Comparison of ENCODE assay signal across 8 cellular contexts in genomic region chr10:31926765-31927596, GRCh38. TPM values are rescaled to one million over a fixed set of nuclear protein-coding genes. Genes with fewer than 3 reads are reported as not detected.
A peak's percentile ranks its signal among the peaks of the same experiment; 100 is the strongest.
DNase-seq lines count a peak whose midpoint lies in the region; ATAC-seq and TF ChIP-seq lines count a peak whose summit lies in the region.

No MANE protein-coding gene starts in this region.

- H3K4me1 ChIP-seq in gastroesophageal sphincter: peaks cover 0 to 48% (median 4%) of the 10 kb centered on the region in 3 donors

- H3K27me3 ChIP-seq in gastroesophageal sphincter: no peaks in the 10 kb centered on the region

- H3K27ac ChIP-seq in VCaP: peak overlapping the region; percentile 89
- H3K27ac ChIP-seq in gastroesophageal sphincter: peak overlapping the region; percentile 92 to 96 (median 96)
- H3K27ac ChIP-seq in skin epidermis: peak overlapping the region in 13 of 21 experiments; percentile 86 to 97 (median 93)

- TF ChIP-seq CTCF in VCaP (conservative IDR thresholded peaks at IDR 0.05): no peak
- TF ChIP-seq CTCF in gastroesophageal sphincter (IDR thresholded peaks at IDR 0.05): no peak

- WGBS in gastroesophageal sphincter (ENCODE audit: low coverage in 1 of 2), 2 donors: 27 to 33% methylated on average over 17 to 19 of the region's 22 CpGs

- intact Hi-C loops in activated CD4-positive, alpha-beta T cell treated with anti-CD3 and anti-CD28 coated beads, Interleukin-2, amount 10 ng/mL, durations not matched to agents 24 days and 14 days (cut with micrococcal nuclease): loop anchor here (5.0 to 10.0 kb wide), 5 partner anchors 80 to 1222 kb away; partner anchors contain the start of gene EPC1
- intact Hi-C loops in sciatic nerve (cut with DNase I): loop anchor here (10.0 kb wide), 1 partner anchor 62 kb away; no protein-coding TSS in a partner anchor

- H3K27me3 Mint-ChIP-seq in activated CD4-positive, alpha-beta T cell treated with anti-CD3 and anti-CD28 coated beads, Interleukin-2, amount 10 ng/mL, durations not matched to agents 24 days and 14 days: peaks cover 6% of the 10 kb centered on the region

- peaks cover 38% of the 10 kb centered on the region for H3K4me1 Mint-ChIP-seq in activated CD4-positive, alpha-beta T cell treated with anti-CD3 and anti-CD28 coated beads, Interleukin-2, amount 10 ng/mL, durations not matched to agents 24 days and 14 days

- H3K27ac Mint-ChIP-seq in activated CD4-positive, alpha-beta T cell treated with anti-CD3 and anti-CD28 coated beads, Interleukin-2, amount 10 ng/mL, durations not matched to agents 24 days and 14 days: peak overlapping the region; percentile 72

- peak overlapping the region; percentile 69 to 70 for H3K4me3 ChIP-seq in gastroesophageal sphincter
- H3K4me3 ChIP-seq in skin epidermis: peak overlapping the region; percentile 56 to 96 (median 77)

- no peaks in the 10 kb centered on the region for H3K9me3 Mint-ChIP-seq in activated CD4-positive, alpha-beta T cell treated with anti-CD3 and anti-CD28 coated beads, Interleukin-2, amount 10 ng/mL, durations not matched to agents 24 days and 14 days

- peak overlapping the region; percentile 89 for H3K4me3 Mint-ChIP-seq in activated CD4-positive, alpha-beta T cell treated with anti-CD3 and anti-CD28 coated beads, Interleukin-2, amount 10 ng/mL, durations not matched to agents 24 days and 14 days

- no peaks in the 10 kb centered on the region for H3K9me3 ChIP-seq in gastroesophageal sphincter

- peaks cover 3% of the 10 kb centered on the region for H3K36me3 Mint-ChIP-seq in activated CD4-positive, alpha-beta T cell treated with anti-CD3 and anti-CD28 coated beads, Interleukin-2, amount 10 ng/mL, durations not matched to agents 24 days and 14 days (ENCODE audit: low read depth)

- TF ChIP-seq EP300 in gastroesophageal sphincter (IDR thresholded peaks at IDR 0.05): no peak

- no peak for DNase-seq in activated CD4-positive, alpha-beta T cell treated with anti-CD3 and anti-CD28 coated beads, Interleukin-2, amount 10 ng/mL, durations not matched to agents 24 days and 14 days
- DNase-seq in activated CD4-positive, alpha-beta T cell treated with anti-CD3 and anti-CD28 coated beads, Interleukin-2, amount 50 U/mL, for 4 hours: no peak
- DNase-seq in sciatic nerve (ENCODE audit: low spot score): no peak
- DNase-seq in NCI-H1417 treated with DMSO at 0.1 percent for 48 hours (lab: John Stamatoyannopoulos, UW): no peak

- H3K36me3 ChIP-seq in gastroesophageal sphincter: no peaks in the 10 kb centered on the region

- no peak for TF ChIP-seq POLR2A in gastroesophageal sphincter (IDR thresholded peaks at IDR 0.05)

- ATAC-seq in gastroesophageal sphincter: no peak
- no peak for ATAC-seq in sciatic nerve
- no peak for ATAC-seq in HG02884 (IDR thresholded peaks at IDR 0.05; ENCODE audit: unreplicated experiment)

RNA-seq across cellular contexts. Expression of gene ARHGAP12, which starts 1.6 kb away (rescaled TPM):
- total RNA-seq in activated CD4-positive, alpha-beta T cell treated with anti-CD3 and anti-CD28 coated beads, Interleukin-2, amount 10 ng/mL, durations not matched to agents 24 days and 14 days: 3.6 and 3.7 TPM in 2 replicates
- 10 to 100 TPM; 28.0 to 43.1 (median 41.1) TPM for total RNA-seq in gastroesophageal sphincter
- total RNA-seq in sciatic nerve: 57.0 TPM
